27 cellular contexts compared by ENCODE assay signal in genomic region chr2:69034845-69035244, GRCh38. TPM values are rescaled to one million over a fixed set of nuclear protein-coding genes. Genes with fewer than 3 reads are reported as not detected.
"Had no signal": no experiment of that assay in that cellular context is flagged by ENCODE, and none has a peak within 500 bp of the region (broad histone marks: within the 10 kb centered on the region; RNA-seq: fewer than 3 reads in every experiment).

No MANE protein-coding gene starts in this region.

- DNase-seq: activated B cell treated with CpG ODN at 0.5 μM for 24 hours; activated CD4-positive, alpha-beta memory T cell treated with anti-CD3 and anti-CD28 coated beads, Interleukin-2, amount 10 ng/mL, durations not matched to agents 7 days and 5 days; activated CD4-positive, alpha-beta T cell treated with anti-CD3 and anti-CD28 coated beads for 1 hour; activated CD4-positive, alpha-beta T cell treated with anti-CD3 and anti-CD28 coated beads, Interleukin-2, amount 50 U/mL, for 1 hour; activated gamma-delta T cell treated with Interleukin-2 at 50 U/mL for 16 hours; activated naive CD4-positive, alpha-beta T cell treated with anti-CD3 and anti-CD28 coated beads, Interleukin-2, amount 10 ng/mL, durations not matched to agents 7 days and 5 days; activated naive CD8-positive, alpha-beta T cell treated with anti-CD3 and anti-CD28 coated beads for 36 hours; activated T-cell treated with anti-CD3 and anti-CD28 coated beads for 4 hours; activated T-cell treated with anti-CD3 and anti-CD28 coated beads, Interleukin-2, amount 50 U/mL, for 48 hours; anterior cingulate cortex; Kasumi-1; KBM-7; NCI-H1048; NCI-H146; NCI-H187 treated with DMSO at 0.1 percent for 48 hours; NCI-H2081 treated with DMSO at 0.1 percent for 48 hours; NCI-H446; NCI-H524 treated with DMSO at 0.1 percent for 48 hours; NCI-H82; SIG-M5; T-cell; T-helper 2 cell; T1000 had no signal

- H3K36me3 Mint-ChIP-seq: activated naive CD4-positive, alpha-beta T cell treated with anti-CD3 and anti-CD28 coated beads, Interleukin-2, amount 10 ng/mL, durations not matched to agents 7 days and 5 days; activated naive CD8-positive, alpha-beta T cell treated with anti-CD3 and anti-CD28 coated beads for 36 hours; T-cell had no signal

- H3K4me3 Mint-ChIP-seq: activated B cell treated with CpG ODN at 0.5 μM for 24 hours; activated CD4-positive, alpha-beta memory T cell treated with anti-CD3 and anti-CD28 coated beads, Interleukin-2, amount 10 ng/mL, durations not matched to agents 7 days and 5 days; activated naive CD4-positive, alpha-beta T cell treated with anti-CD3 and anti-CD28 coated beads, Interleukin-2, amount 10 ng/mL, durations not matched to agents 7 days and 5 days; activated naive CD8-positive, alpha-beta T cell treated with anti-CD3 and anti-CD28 coated beads for 36 hours; central memory CD8-positive, alpha-beta T cell; T-cell had no signal

- H3K27ac Mint-ChIP-seq: activated B cell treated with CpG ODN at 0.5 μM for 24 hours; activated CD4-positive, alpha-beta memory T cell treated with anti-CD3 and anti-CD28 coated beads, Interleukin-2, amount 10 ng/mL, durations not matched to agents 7 days and 5 days; activated naive CD4-positive, alpha-beta T cell treated with anti-CD3 and anti-CD28 coated beads, Interleukin-2, amount 10 ng/mL, durations not matched to agents 7 days and 5 days; activated naive CD8-positive, alpha-beta T cell treated with anti-CD3 and anti-CD28 coated beads for 36 hours; activated T-helper 2 cell treated with anti-CD3 and anti-CD28 coated beads, Interferon-gamma antibody, Interleukin-2, Interleukin-4, amounts not matched to agents 10 μg/mL and 5 μg/mL and 100 μg/mL, durations not matched to agents 14 hours and 24 hours and 36 hours; T-cell had no signal

- H3K9me3 Mint-ChIP-seq: activated B cell treated with CpG ODN at 0.5 μM for 24 hours; activated CD4-positive, alpha-beta memory T cell treated with anti-CD3 and anti-CD28 coated beads, Interleukin-2, amount 10 ng/mL, durations not matched to agents 7 days and 5 days; activated naive CD4-positive, alpha-beta T cell treated with anti-CD3 and anti-CD28 coated beads, Interleukin-2, amount 10 ng/mL, durations not matched to agents 7 days and 5 days; activated naive CD8-positive, alpha-beta T cell treated with anti-CD3 and anti-CD28 coated beads for 36 hours; activated T-helper 2 cell treated with anti-CD3 and anti-CD28 coated beads, Interferon-gamma antibody, Interleukin-2, Interleukin-4, amounts not matched to agents 10 μg/mL and 5 μg/mL and 100 μg/mL, durations not matched to agents 14 hours and 24 hours and 36 hours; central memory CD8-positive, alpha-beta T cell; T-cell had no signal

- ATAC-seq: T-cell had no signal

- H3K4me1 Mint-ChIP-seq: activated B cell treated with CpG ODN at 0.5 μM for 24 hours; activated CD4-positive, alpha-beta memory T cell treated with anti-CD3 and anti-CD28 coated beads, Interleukin-2, amount 10 ng/mL, durations not matched to agents 7 days and 5 days; activated naive CD4-positive, alpha-beta T cell treated with anti-CD3 and anti-CD28 coated beads, Interleukin-2, amount 10 ng/mL, durations not matched to agents 7 days and 5 days; central memory CD8-positive, alpha-beta T cell; T-cell had no signal

- H3K4me3 ChIP-seq: SK-N-MC had no signal

RNA-seq across cellular contexts. Expression of gene ANTXR1, which starts 21.9 kb away (rescaled TPM):
- total RNA-seq: activated B cell treated with CpG ODN at 0.5 μM for 24 hours; activated CD4-positive, alpha-beta memory T cell treated with anti-CD3 and anti-CD28 coated beads, Interleukin-2, amount 10 ng/mL, durations not matched to agents 7 days and 5 days; activated T-helper 2 cell treated with anti-CD3 and anti-CD28 coated beads, Interferon-gamma antibody, Interleukin-2, Interleukin-4, amounts not matched to agents 10 μg/mL and 5 μg/mL and 100 μg/mL, durations not matched to agents 14 hours and 24 hours and 36 hours; OCI-LY7 had no signal
